8 cellular contexts compared by ENCODE assay signal in genomic region chr13:113296842-113297369, GRCh38. TPM values are rescaled to one million over a fixed set of nuclear protein-coding genes. Genes with fewer than 3 reads are reported as not detected.
DNase-seq lines count a peak whose midpoint lies in the region; ATAC-seq and TF ChIP-seq lines count a peak whose summit lies in the region.

Gene LAMP1 (plus strand): TSS chr13:113297239. CDS start chr13:113297435, 196 bp downstream.

- H3K9me3 ChIP-seq in SJSA1 (replicated peaks) (no peaks in the 10 kb centered on the region), neural progenitor cell (ENCODE audit: low read depth) (no peaks in the 10 kb centered on the region), stomach smooth muscle (ENCODE audit: control insufficient read depth in 2 of 2, low read length in 2 of 2) (no peaks in the 10 kb centered on the region)

- peak within 1 kb of the TSS; percentile 95 for H3K4me3 Mint-ChIP-seq in neural progenitor cell

- H3K27me3 ChIP-seq in SJSA1 (replicated peaks) (no peaks in the 10 kb centered on the region; the same call in 1 of the 2 replicates), foreskin keratinocyte (peaks cover 22% of the 10 kb centered on the region), neural progenitor cell (peaks cover 13% of the 10 kb centered on the region), stomach smooth muscle (ENCODE audit: control insufficient read depth in 1 of 2, insufficient read depth in 2 of 2, low read length in 2 of 2) (no peaks in the 10 kb centered on the region)

- TF ChIP-seq CTCF in foreskin keratinocyte (conservative IDR thresholded peaks at IDR 0.05) (no peak), neural progenitor cell (IDR thresholded peaks at IDR 0.05) (no peak)

- peaks cover 46% of the 10 kb centered on the region for H3K79me2 ChIP-seq in neural progenitor cell (ENCODE audit: low read depth)

- H3K4me3 ChIP-seq in SJSA1 = peak within 1 kb of the TSS; percentile 88
- peak within 1 kb of the TSS; percentile 67 for H3K4me3 ChIP-seq in neural progenitor cell
- H3K4me3 ChIP-seq in stomach smooth muscle (ENCODE audit: low read length in 2 of 2) = peak within 1 kb of the TSS; percentile 88 to 90

- peak within 1 kb of the TSS; percentile 57 for H3K27ac ChIP-seq in SJSA1
- peak within 1 kb of the TSS; percentile 84 for H3K27ac ChIP-seq in foreskin keratinocyte
- H3K27ac ChIP-seq in neural progenitor cell = no peak within 1 kb of the TSS
- H3K27ac ChIP-seq in stomach smooth muscle (ENCODE audit: low read length) = peak within 1 kb of the TSS; percentile 93

- peaks cover 19% of the 10 kb centered on the region for H3K27me3 Mint-ChIP-seq in neural progenitor cell (ENCODE audit: insufficient read depth, low read depth)

- H3K9me3 Mint-ChIP-seq in neural progenitor cell = peaks cover 8% of the 10 kb centered on the region

- CTCF ChIA-PET in HEK293T (lab: Yijun Ruan, JAX) = no interaction called here

- H3K4me1 Mint-ChIP-seq in neural progenitor cell = peaks cover 27% of the 10 kb centered on the region

- peak within 1 kb of the TSS; percentile 99 for H3K27ac Mint-ChIP-seq in neural progenitor cell

- H2AFZ ChIP-seq in neural progenitor cell (replicated peaks) = peak within 1 kb of the TSS; percentile 92

- H3F3A ChIP-seq in neural progenitor cell (ENCODE audit: low read depth) = peaks cover 11% of the 10 kb centered on the region

- H3K9ac ChIP-seq in neural progenitor cell (peak within 1 kb of the TSS; percentile 88), stomach smooth muscle (ENCODE audit: low read length in 2 of 2) (peak within 1 kb of the TSS; percentile 87 to 98)

- peaks cover 2% of the 10 kb centered on the region for H3K36me3 Mint-ChIP-seq in neural progenitor cell

- no peaks in the 10 kb centered on the region for H4K20me1 ChIP-seq in neural progenitor cell (ENCODE audit: low read depth)

- DNase-seq in GM03348 (ENCODE audit: low spot score) = peak; percentile 99
- peak; percentile 89 for DNase-seq in HEK293T (ENCODE audit: extremely low spot score)
- DNase-seq in MV-4-11 (lab: John Stamatoyannopoulos, UW) = peak; percentile 98
- DNase-seq in SJSA1 (ENCODE audit: low read depth in 1 of 2, low spot score in 2 of 2) = peak; percentile 95
- peak; percentile 99 to 100 (median 99) for DNase-seq in activated naive CD4-positive, alpha-beta T cell (lab: John Stamatoyannopoulos, UW)
- peak; percentile 83 to 88 for DNase-seq in foreskin keratinocyte
- peak; percentile 98 for DNase-seq in neural progenitor cell (ENCODE audit: low spot score)

- H3K4me2 ChIP-seq in neural progenitor cell = peak within 1 kb of the TSS; percentile 85

- POLR2A ChIA-PET in HEK293T (lab: Yijun Ruan, JAX) = interaction anchor here (0.5 to 0.6 kb wide), 2 partner anchors 14 to 20 kb away, joined by 3 read pairs; no protein-coding TSS in a partner anchor

- ATAC-seq in foreskin keratinocyte = peak; percentile 79

- no peaks in the 10 kb centered on the region for H3K4me1 ChIP-seq in SJSA1 (replicated peaks)
- H3K4me1 ChIP-seq in foreskin keratinocyte = no peaks in the 10 kb centered on the region
- H3K4me1 ChIP-seq in neural progenitor cell = peaks cover 15% of the 10 kb centered on the region
- H3K4me1 ChIP-seq in stomach smooth muscle (ENCODE audit: control insufficient read depth, insufficient read depth, low read length) = peaks cover 19% of the 10 kb centered on the region

- H3K36me3 ChIP-seq in SJSA1 (peaks cover 9% of the 10 kb centered on the region), neural progenitor cell (no peaks in the 10 kb centered on the region), stomach smooth muscle (ENCODE audit: control insufficient read depth in 2 of 2, insufficient read depth in 2 of 2, low read length in 2 of 2) (no peaks in the 10 kb centered on the region)

TF ChIP-seq in HEK293T, 16 proteins besides CTCF, POLR2A, EP300 and RAD21:
- TF ChIP-seq L3MBTL2 (conservative IDR thresholded peaks at IDR 0.05) = peak; percentile 97
- TF ChIP-seq NFRKB (IDR thresholded peaks at IDR 0.05) = peak; percentile 62
- peak; percentile 58 for TF ChIP-seq CTBP1 (IDR thresholded peaks at IDR 0.05; ENCODE audit: borderline replicate concordance)
- peak; percentile 36; the same call in 1 of the 2 replicates for TF ChIP-seq TARDBP (IDR thresholded peaks at IDR 0.05)
- TF ChIP-seq ELF4 (IDR thresholded peaks at IDR 0.05) = peak; percentile 65
- no peak for TF ChIP-seq FOXA1 (IDR thresholded peaks at IDR 0.05)
- TF ChIP-seq LEF1 (IDR thresholded peaks at IDR 0.05; ENCODE audit: borderline replicate concordance) = peak; percentile 57; the same call in 1 of the 2 replicates
- peak; percentile 57; the same call in 1 of the 2 replicates for TF ChIP-seq FOXM1 (IDR thresholded peaks at IDR 0.05; ENCODE audit: borderline replicate concordance)
- peak; percentile 76 for TF ChIP-seq ARNT (IDR thresholded peaks at IDR 0.05)
- no peak for TF ChIP-seq FOXK2 (IDR thresholded peaks at IDR 0.05)

RNA-seq across cellular contexts. Expression of gene LAMP1, which starts in this region (rescaled TPM):
- total RNA-seq in SJSA1 (2014; rRNA removed; shearing (Covaris generic)) = 98.3 and 217 TPM in 2 replicates
- 140 and 141 TPM in 2 replicates for total RNA-seq in foreskin keratinocyte
- polyA plus RNA-seq in foreskin keratinocyte = 135 and 145 TPM in 2 replicates
- total RNA-seq in neural progenitor cell (ENCODE audit: low replicate concordance) = 49.7 and 64.6 TPM in 2 replicates
